In the genomic region with DNA sequence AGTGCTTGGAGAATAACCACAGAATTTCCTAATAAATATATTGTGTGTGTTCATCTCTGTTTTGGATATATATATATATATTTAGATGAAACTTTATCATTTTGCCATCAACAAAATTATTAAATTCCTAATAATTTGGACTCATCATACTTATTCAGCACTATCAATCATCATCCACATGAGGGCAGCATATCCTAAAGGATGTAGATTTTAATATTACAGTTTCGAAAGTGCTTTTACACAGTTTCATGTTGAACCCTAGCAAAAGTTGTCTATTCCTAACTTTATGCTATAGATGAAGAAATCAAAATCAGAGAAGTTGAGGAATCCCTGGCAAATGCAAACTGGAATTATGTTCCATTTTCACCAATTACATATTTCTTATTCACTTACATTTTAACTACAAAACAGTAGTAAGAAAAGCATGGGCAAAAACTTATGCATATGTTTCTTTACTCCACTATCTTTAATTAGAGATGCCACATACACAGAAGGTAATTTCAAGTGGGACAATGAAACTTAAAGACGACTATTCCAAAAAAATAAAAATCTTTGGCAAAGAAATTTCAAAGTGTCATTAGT, we compare ENCODE assay signal across 1 cellular context.
TF ChIP-seq lines count a peak whose summit lies in the region.

No MANE protein-coding gene starts in this region.

TF ChIP-seq in K562, 482 proteins besides CTCF, POLR2A, EP300 and RAD21 (continued from another document):
- no peak for TF ChIP-seq TRIM25 (IDR thresholded peaks at IDR 0.05; ENCODE audit: borderline replicate concordance)
- TF ChIP-seq XRCC5 (IDR thresholded peaks at IDR 0.05; ENCODE audit: low read depth, low read length), result no peak
- no peak for TF ChIP-seq DPF2 (IDR thresholded peaks at IDR 0.05)
- no peak for TF ChIP-seq ZNF75A (CRISPR knock-in tag; IDR thresholded peaks at IDR 0.05)
- no peak for TF ChIP-seq MCM3 (IDR thresholded peaks at IDR 0.05)
- TF ChIP-seq FOXK1 (CRISPR knock-in tag; IDR thresholded peaks at IDR 0.05; ENCODE audit: borderline replicate concordance), result no peak
- no peak for TF ChIP-seq ZSCAN32 (CRISPR knock-in tag; IDR thresholded peaks at IDR 0.05)
- TF ChIP-seq, protein P1, sequence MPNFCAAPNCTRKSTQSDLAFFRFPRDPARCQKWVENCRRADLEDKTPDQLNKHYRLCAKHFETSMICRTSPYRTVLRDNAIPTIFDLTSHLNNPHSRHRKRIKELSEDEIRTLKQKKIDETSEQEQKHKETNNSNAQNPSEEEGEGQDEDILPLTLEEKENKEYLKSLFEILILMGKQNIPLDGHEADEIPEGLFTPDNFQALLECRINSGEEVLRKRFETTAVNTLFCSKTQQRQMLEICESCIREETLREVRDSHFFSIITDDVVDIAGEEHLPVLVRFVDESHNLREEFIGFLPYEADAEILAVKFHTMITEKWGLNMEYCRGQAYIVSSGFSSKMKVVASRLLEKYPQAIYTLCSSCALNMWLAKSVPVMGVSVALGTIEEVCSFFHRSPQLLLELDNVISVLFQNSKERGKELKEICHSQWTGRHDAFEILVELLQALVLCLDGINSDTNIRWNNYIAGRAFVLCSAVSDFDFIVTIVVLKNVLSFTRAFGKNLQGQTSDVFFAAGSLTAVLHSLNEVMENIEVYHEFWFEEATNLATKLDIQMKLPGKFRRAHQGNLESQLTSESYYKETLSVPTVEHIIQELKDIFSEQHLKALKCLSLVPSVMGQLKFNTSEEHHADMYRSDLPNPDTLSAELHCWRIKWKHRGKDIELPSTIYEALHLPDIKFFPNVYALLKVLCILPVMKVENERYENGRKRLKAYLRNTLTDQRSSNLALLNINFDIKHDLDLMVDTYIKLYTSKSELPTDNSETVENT (CRISPR knock-in tag; IDR thresholded peaks at IDR 0.05), result no peak
- TF ChIP-seq, protein P2, sequence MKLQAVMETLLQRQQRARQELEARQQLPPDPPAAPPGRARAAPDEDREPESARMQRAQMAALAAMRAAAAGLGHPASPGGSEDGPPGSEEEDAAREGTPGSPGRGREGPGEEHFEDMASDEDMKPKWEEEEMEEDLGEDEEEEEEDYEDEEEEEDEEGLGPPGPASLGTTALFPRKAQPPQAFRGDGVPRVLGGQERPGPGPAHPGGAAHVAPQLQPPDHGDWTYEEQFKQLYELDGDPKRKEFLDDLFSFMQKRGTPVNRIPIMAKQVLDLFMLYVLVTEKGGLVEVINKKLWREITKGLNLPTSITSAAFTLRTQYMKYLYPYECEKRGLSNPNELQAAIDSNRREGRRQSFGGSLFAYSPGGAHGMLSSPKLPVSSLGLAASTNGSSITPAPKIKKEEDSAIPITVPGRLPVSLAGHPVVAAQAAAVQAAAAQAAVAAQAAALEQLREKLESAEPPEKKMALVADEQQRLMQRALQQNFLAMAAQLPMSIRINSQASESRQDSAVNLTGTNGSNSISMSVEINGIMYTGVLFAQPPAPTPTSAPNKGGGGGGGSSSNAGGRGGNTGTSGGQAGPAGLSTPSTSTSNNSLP (IDR thresholded peaks at IDR 0.05; ENCODE audit: borderline replicate concordance, low read depth, low read length), result no peak
- no peak for TF ChIP-seq NFIX (CRISPR knock-in tag; IDR thresholded peaks at IDR 0.05; ENCODE audit: low read depth)
